1 cellular context compared by ENCODE assay signal in the genomic region with DNA sequence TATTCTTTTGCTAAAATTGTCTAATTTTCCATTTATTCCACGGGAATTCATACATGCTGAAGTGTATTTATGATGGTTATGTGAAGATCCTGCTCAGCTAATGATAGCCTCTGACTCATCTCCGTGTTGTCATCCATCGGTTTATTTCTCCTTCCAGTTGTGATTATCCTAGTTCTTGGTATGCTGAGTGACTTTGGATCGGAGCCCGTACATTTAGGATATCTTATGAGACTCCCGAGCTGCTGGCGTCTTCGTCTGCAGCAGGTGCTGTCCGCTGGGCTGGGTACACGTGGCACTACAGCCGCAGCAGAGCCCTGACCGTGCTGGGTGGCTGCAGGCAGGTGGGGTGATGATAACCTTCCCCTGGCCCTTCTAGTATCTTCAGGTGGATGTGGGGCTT.
TF ChIP-seq lines count a peak whose summit lies in the region.

No MANE protein-coding gene starts in this region.

TF ChIP-seq in HepG2, 621 proteins besides CTCF, POLR2A, EP300 and RAD21 (continued from another document):
- TF ChIP-seq, protein P1, sequence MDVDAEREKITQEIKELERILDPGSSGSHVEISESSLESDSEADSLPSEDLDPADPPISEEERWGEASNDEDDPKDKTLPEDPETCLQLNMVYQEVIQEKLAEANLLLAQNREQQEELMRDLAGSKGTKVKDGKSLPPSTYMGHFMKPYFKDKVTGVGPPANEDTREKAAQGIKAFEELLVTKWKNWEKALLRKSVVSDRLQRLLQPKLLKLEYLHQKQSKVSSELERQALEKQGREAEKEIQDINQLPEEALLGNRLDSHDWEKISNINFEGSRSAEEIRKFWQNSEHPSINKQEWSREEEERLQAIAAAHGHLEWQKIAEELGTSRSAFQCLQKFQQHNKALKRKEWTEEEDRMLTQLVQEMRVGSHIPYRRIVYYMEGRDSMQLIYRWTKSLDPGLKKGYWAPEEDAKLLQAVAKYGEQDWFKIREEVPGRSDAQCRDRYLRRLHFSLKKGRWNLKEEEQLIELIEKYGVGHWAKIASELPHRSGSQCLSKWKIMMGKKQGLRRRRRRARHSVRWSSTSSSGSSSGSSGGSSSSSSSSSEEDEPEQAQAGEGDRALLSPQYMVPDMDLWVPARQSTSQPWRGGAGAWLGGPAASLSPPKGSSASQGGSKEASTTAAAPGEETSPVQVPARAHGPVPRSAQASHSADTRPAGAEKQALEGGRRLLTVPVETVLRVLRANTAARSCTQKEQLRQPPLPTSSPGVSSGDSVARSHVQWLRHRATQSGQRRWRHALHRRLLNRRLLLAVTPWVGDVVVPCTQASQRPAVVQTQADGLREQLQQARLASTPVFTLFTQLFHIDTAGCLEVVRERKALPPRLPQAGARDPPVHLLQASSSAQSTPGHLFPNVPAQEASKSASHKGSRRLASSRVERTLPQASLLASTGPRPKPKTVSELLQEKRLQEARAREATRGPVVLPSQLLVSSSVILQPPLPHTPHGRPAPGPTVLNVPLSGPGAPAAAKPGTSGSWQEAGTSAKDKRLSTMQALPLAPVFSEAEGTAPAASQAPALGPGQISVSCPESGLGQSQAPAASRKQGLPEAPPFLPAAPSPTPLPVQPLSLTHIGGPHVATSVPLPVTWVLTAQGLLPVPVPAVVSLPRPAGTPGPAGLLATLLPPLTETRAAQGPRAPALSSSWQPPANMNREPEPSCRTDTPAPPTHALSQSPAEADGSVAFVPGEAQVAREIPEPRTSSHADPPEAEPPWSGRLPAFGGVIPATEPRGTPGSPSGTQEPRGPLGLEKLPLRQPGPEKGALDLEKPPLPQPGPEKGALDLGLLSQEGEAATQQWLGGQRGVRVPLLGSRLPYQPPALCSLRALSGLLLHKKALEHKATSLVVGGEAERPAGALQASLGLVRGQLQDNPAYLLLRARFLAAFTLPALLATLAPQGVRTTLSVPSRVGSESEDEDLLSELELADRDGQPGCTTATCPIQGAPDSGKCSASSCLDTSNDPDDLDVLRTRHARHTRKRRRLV (CRISPR knock-in tag; IDR thresholded peaks at IDR 0.05) = no peak
- TF ChIP-seq, protein P2, sequence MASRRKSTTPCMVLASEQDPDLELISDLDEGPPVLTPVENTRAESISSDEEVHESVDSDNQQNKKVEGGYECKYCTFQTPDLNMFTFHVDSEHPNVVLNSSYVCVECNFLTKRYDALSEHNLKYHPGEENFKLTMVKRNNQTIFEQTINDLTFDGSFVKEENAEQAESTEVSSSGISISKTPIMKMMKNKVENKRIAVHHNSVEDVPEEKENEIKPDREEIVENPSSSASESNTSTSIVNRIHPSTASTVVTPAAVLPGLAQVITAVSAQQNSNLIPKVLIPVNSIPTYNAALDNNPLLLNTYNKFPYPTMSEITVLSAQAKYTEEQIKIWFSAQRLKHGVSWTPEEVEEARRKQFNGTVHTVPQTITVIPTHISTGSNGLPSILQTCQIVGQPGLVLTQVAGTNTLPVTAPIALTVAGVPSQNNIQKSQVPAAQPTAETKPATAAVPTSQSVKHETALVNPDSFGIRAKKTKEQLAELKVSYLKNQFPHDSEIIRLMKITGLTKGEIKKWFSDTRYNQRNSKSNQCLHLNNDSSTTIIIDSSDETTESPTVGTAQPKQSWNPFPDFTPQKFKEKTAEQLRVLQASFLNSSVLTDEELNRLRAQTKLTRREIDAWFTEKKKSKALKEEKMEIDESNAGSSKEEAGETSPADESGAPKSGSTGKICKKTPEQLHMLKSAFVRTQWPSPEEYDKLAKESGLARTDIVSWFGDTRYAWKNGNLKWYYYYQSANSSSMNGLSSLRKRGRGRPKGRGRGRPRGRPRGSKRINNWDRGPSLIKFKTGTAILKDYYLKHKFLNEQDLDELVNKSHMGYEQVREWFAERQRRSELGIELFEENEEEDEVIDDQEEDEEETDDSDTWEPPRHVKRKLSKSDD (CRISPR knock-in tag; IDR thresholded peaks at IDR 0.05; ENCODE audit: low read depth) = no peak
- no peak for TF ChIP-seq ZNF75D (CRISPR knock-in tag; IDR thresholded peaks at IDR 0.05; ENCODE audit: borderline replicate concordance)
- no peak for TF ChIP-seq FOXC1 (CRISPR knock-in tag; IDR thresholded peaks at IDR 0.05; ENCODE audit: borderline replicate concordance)
- TF ChIP-seq ZNF775 (CRISPR knock-in tag; IDR thresholded peaks at IDR 0.05; ENCODE audit: borderline replicate concordance) = no peak
- TF ChIP-seq REXO4 (CRISPR knock-in tag; IDR thresholded peaks at IDR 0.05; ENCODE audit: borderline replicate concordance) = no peak
